Comparison of ENCODE assay signal across 11 cellular contexts in the genomic region with DNA sequence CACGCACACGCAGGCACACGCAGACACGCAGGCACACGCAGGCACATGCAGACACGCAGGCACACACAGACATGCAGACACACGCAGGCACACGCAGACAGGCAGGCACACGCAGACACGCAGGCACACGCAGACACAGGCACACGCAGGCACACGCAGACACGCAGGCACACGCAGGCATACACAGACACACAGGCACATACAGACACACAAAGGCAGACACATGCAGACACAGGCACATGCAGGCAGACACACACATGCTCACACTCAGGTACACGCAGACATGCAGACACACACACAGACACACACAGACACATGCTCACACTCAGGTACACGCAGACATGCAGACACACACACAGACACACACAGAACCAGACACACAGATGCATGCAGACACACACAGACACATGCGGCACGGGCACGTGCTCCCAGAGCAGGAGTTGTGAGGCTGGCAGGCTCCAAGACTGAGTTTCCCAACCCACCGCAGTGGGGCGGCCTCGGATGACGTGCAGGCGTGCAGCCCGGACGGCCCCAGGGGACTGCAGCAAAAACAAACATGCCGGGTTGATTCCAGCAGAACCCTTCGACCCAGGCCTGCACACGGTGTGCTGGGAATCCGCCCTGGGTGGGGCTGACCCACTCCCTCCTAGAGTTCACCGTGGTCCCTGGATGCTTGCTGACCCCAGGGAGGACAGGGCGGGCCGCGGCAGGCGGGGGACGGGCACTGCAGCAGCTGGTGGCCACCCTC.
DNase-seq lines count a peak whose midpoint lies in the region; ATAC-seq, FAIRE-seq and TF ChIP-seq lines count a peak whose summit lies in the region.
"Had no signal": no experiment of that assay in that cellular context is flagged by ENCODE, and none has a peak within 500 bp of the region (broad histone marks: within the 10 kb centered on the region; RNA-seq: fewer than 3 reads in every experiment).

No MANE protein-coding gene starts in this region.

- no peaks in the 10 kb centered on the region for H4K20me1 ChIP-seq in HepG2 (ENCODE audit: insufficient read depth, low read length)

- H3K4me3 ChIP-seq in HEK293 (ENCODE audit: low read depth, low read length), result no peak overlapping the region
- no peak overlapping the region for H3K4me3 ChIP-seq in brain microvascular endothelial cell (ENCODE audit: low read depth, low read length)
- H3K4me3 ChIP-seq in HepG2 (replicated peaks in 1 of 3; ENCODE audit: insufficient read depth in 1 of 3, low read depth in 2 of 3, low read length in 3 of 3), result 0 out of 6 replicates have a peak overlapping the region, but pooled peaks of 2 of the 3 experiments have one; percentile 11 to 16
- no peak overlapping the region for H3K4me3 ChIP-seq in thyroid gland (replicated peaks in 1 of 3)
- H3K4me3 ChIP-seq: lung had no signal

- H3K4me2 ChIP-seq in HepG2 (ENCODE audit: low read depth, low read length), result peak overlapping the region; percentile 59

- H3K4me1 ChIP-seq in HEK293 (ENCODE audit: control insufficient read depth, insufficient read depth, low read length) (no peaks in the 10 kb centered on the region), HepG2 (ENCODE audit: insufficient read depth, low read length) (peaks cover 54% of the 10 kb centered on the region), thyroid gland (peaks cover 21 to 40% of the 10 kb centered on the region in 2 donors)

- WGBS in HepG2 (ENCODE audit: low lambda C conversion rate), result 59% methylated on average over 11 of the region's 37 CpGs
- WGBS in thyroid gland, 2 donors, result 63 to 94% methylated on average over 19 to 23 of the region's 37 CpGs

- H3K27me3 ChIP-seq in brain microvascular endothelial cell (replicated peaks), result no peaks in the 10 kb centered on the region
- H3K27me3 ChIP-seq in HepG2 (ENCODE audit: control insufficient read depth in 1 of 2, insufficient read depth in 2 of 2, low read length in 2 of 2), result no peaks in the 10 kb centered on the region
- no peaks in the 10 kb centered on the region for H3K27me3 ChIP-seq in thyroid gland

- peak; percentile 62 for FAIRE-seq in HepG2 (lab: Jason Lieb, UNC)

- TF ChIP-seq CTCF in HEK293 (tag by site-specific recombination; IDR thresholded peaks at IDR 0.05), result no peak
- no peak for TF ChIP-seq CTCF in brain microvascular endothelial cell (IDR thresholded peaks at IDR 0.05; ENCODE audit: low read depth, low read length, missing control alignments)
- TF ChIP-seq CTCF in HepG2 (CRISPR knock-in tag; IDR thresholded peaks at IDR 0.05), result peak; percentile 69
- TF ChIP-seq CTCF in thyroid gland (IDR thresholded peaks at IDR 0.05), result no peak

- TF ChIP-seq POLR2A in HepG2 (IDR thresholded peaks at IDR 0.05; ENCODE audit: insufficient read depth in 1 of 2, low read depth in 2 of 2, low read length in 2 of 2) (peak; percentile 47; a peak in 3 of 4 replicates), thyroid gland (IDR thresholded peaks at IDR 0.05) (no peak)

- ATAC-seq in HepG2, result peak; percentile 44
- ATAC-seq in HG03175 (IDR thresholded peaks at IDR 0.05; ENCODE audit: unreplicated experiment), result no peak
- ATAC-seq: T-helper 17 cell had no signal

- H3K79me2 ChIP-seq in HepG2 (ENCODE audit: insufficient read depth, low read length), result no peaks in the 10 kb centered on the region

- H2AFZ ChIP-seq in HepG2 (ENCODE audit: low read length), result no peak overlapping the region

- peak overlapping the region; percentile 65 for H3K9ac ChIP-seq in HepG2 (ENCODE audit: insufficient read depth, low read depth, low read length)

- H3K9me3 ChIP-seq in HEK293 (ENCODE audit: control insufficient read depth, insufficient read depth, low read depth, low read length) (no peaks in the 10 kb centered on the region), HepG2 (ENCODE audit: low read length) (no peaks in the 10 kb centered on the region), thyroid gland (no peaks in the 10 kb centered on the region)

- CTCF ChIA-PET in HEK293 (lab: Yijun Ruan, JAX) (no interaction called here), HepG2 (lab: Yijun Ruan, JAX; ENCODE audit: low intra/inter-chr PET ratio, low total read pairs) (no interaction called here)

- intact Hi-C loops in HepG2 (cut with micrococcal nuclease; ENCODE audit: unreplicated experiment) (loop anchor here (5.0 kb wide), 1 partner anchor 49 kb away; no protein-coding TSS in a partner anchor), thyroid gland (cut with DNase I) (loop anchor here (5.0 kb wide), 1 partner anchor 36 kb away; no protein-coding TSS in a partner anchor)

- H3K36me3 ChIP-seq in HEK293 (ENCODE audit: control insufficient read depth in 2 of 2, insufficient read depth in 1 of 2, low read length in 2 of 2) (no peaks in the 10 kb centered on the region), brain microvascular endothelial cell (replicated peaks) (no peaks in the 10 kb centered on the region), HepG2 (replicated peaks in 1 of 2; ENCODE audit: control insufficient read depth in 1 of 2, insufficient read depth in 2 of 2, low read length in 2 of 2) (no peaks in the 10 kb centered on the region; a peak in 1 of 5 replicates), thyroid gland (no peaks in the 10 kb centered on the region)

- peak; percentile 95 for DNase-seq in brain microvascular endothelial cell
- DNase-seq in HepG2 (ENCODE audit: low spot score), result peak; percentile 79
- peak; percentile 48 to 70 for DNase-seq in thyroid gland
- no peak for DNase-seq in kidney tubule cell (ENCODE audit: low spot score)
- DNase-seq in activated CD4-positive, alpha-beta T cell treated with anti-CD3 and anti-CD28 coated beads for 48 hours, result no peak
- DNase-seq: GF-D8, NCI-H2081 treated with DMSO at 0.1 percent for 48 hours, T-helper 17 cell had no signal

- TF ChIP-seq EP300 in HepG2 (IDR thresholded peaks at IDR 0.05; ENCODE audit: low read depth in 2 of 2, low read length in 2 of 2) (peak in 1 of 2 experiments; percentile 12; a peak in 2 of 4 replicates), HepG2 (CRISPR knock-in tag; IDR thresholded peaks at IDR 0.05; ENCODE audit: borderline replicate concordance) (peak; percentile 23; the same call in 1 of the 2 replicates)

- POLR2A ChIA-PET in HEK293 (lab: Yijun Ruan, JAX) (interaction anchor here (1.4 to 7.1 kb wide), 2 partner anchors 98 to 100 kb away, joined by 12 to 308 read pairs; a partner anchor contains a TSS), HepG2 (lab: Yijun Ruan, JAX) (interaction anchor here (1.6 to 4.7 kb wide), 5 partner anchors 23 to 98 kb away, joined by 5 to 192 read pairs (median 62); a partner anchor contains a TSS)

- in situ Hi-C loops in brain microvascular endothelial cell (cut with HindIII; ENCODE audit: low pct_ligation_motif_present, low sequenced_read_pairs) (no loop called here), HepG2 (cut with HindIII; ENCODE audit: extremely low pct_ligation_motif_present, low pct_unique_long_range_greater_than_20kb) (no loop called here)

- BruUV-seq in HepG2 (replicated peaks; lab: Mats Ljungman, UMichigan), result no TSS peak

- TF ChIP-seq RAD21 in HepG2 (CRISPR knock-in tag; IDR thresholded peaks at IDR 0.05), result peak; percentile 76

- no peak overlapping the region for H3K27ac ChIP-seq in HEK293 (ENCODE audit: extremely low read depth, low read depth, low read length)
- peak overlapping the region; percentile 88 for H3K27ac ChIP-seq in brain microvascular endothelial cell
- H3K27ac ChIP-seq in HepG2 (ENCODE audit: extremely low read length, insufficient read depth, low read length), result peak overlapping the region; percentile 91
- H3K27ac ChIP-seq in thyroid gland, result peak overlapping the region in 1 of 3 donors; percentile 29

TF ChIP-seq in HEK293, 187 proteins besides CTCF, POLR2A, EP300 and RAD21 (continues in another document):
- TF ChIP-seq, protein P1, sequence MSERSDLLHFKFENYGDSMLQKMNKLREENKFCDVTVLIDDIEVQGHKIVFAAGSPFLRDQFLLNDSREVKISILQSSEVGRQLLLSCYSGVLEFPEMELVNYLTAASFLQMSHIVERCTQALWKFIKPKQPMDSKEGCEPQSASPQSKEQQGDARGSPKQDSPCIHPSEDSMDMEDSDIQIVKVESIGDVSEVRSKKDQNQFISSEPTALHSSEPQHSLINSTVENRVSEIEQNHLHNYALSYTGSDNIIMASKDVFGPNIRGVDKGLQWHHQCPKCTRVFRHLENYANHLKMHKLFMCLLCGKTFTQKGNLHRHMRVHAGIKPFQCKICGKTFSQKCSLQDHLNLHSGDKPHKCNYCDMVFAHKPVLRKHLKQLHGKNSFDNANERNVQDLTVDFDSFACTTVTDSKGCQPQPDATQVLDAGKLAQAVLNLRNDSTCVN (tag by site-specific recombination; optimal IDR thresholded peaks at IDR 0.05), result peak; percentile 23
- TF ChIP-seq ZNF600 (tag by site-specific recombination; IDR thresholded peaks at IDR 0.05) (peak; percentile 77), ZNF629 (tag by site-specific recombination; IDR thresholded peaks at IDR 0.05) (peak; percentile 79), ZNF473 (tag by site-specific recombination; IDR thresholded peaks at IDR 0.05) (peak; percentile 55; the same call in 1 of the 2 replicates), ZFP69B (tag by site-specific recombination; IDR thresholded peaks at IDR 0.05) (peak; percentile 37; the same call in 1 of the 2 replicates)

TF ChIP-seq in HepG2, 621 proteins besides CTCF, POLR2A, EP300 and RAD21 (continues in another document):
- TF ChIP-seq POLR2G (IDR thresholded peaks at IDR 0.05; ENCODE audit: low read depth, low read length) (peak; percentile 56), ATF1 (CRISPR knock-in tag; IDR thresholded peaks at IDR 0.05) (no peak), NFE2 (CRISPR knock-in tag; IDR thresholded peaks at IDR 0.05) (no peak), NCOA1 (CRISPR knock-in tag; IDR thresholded peaks at IDR 0.05) (no peak), ZNF768 (CRISPR knock-in tag; IDR thresholded peaks at IDR 0.05) (no peak), PRMT3 (CRISPR knock-in tag; IDR thresholded peaks at IDR 0.05; ENCODE audit: borderline replicate concordance, low read depth) (no peak; the same call in 1 of the 2 replicates), SRSF1 (optimal IDR thresholded peaks at IDR 0.05; ENCODE audit: low read depth, low read length) (peak; percentile 15), CENPX (CRISPR knock-in tag; IDR thresholded peaks at IDR 0.05) (no peak), YEATS4 (CRISPR knock-in tag; IDR thresholded peaks at IDR 0.05; ENCODE audit: borderline replicate concordance) (no peak; the same call in 1 of the 2 replicates), ZNF484 (CRISPR knock-in tag; IDR thresholded peaks at IDR 0.05; ENCODE audit: borderline replicate concordance, low read depth) (no peak)

Comparison
In these comparisons a context has a peak if more than half of its experiments do, and no peak if none do; other contexts are left out.
1. H3K4me3 ChIP-seq: peak in HepG2 (2 of 3); none in HEK293 (single experiment), brain microvascular endothelial cell (single experiment) and thyroid gland (0 of 3).
2. DNase-seq: peak in brain microvascular endothelial cell (single experiment), HepG2 (single experiment) and thyroid gland (2 of 2); none in kidney tubule cell (single experiment) and activated CD4-positive, alpha-beta T cell treated with anti-CD3 and anti-CD28 coated beads for 48 hours (single experiment).
3. POLR2A ChIP-seq: peak in HepG2 (2 of 2); none in thyroid gland (0 of 2).